8 cellular contexts compared by ENCODE assay signal in the genomic region with DNA sequence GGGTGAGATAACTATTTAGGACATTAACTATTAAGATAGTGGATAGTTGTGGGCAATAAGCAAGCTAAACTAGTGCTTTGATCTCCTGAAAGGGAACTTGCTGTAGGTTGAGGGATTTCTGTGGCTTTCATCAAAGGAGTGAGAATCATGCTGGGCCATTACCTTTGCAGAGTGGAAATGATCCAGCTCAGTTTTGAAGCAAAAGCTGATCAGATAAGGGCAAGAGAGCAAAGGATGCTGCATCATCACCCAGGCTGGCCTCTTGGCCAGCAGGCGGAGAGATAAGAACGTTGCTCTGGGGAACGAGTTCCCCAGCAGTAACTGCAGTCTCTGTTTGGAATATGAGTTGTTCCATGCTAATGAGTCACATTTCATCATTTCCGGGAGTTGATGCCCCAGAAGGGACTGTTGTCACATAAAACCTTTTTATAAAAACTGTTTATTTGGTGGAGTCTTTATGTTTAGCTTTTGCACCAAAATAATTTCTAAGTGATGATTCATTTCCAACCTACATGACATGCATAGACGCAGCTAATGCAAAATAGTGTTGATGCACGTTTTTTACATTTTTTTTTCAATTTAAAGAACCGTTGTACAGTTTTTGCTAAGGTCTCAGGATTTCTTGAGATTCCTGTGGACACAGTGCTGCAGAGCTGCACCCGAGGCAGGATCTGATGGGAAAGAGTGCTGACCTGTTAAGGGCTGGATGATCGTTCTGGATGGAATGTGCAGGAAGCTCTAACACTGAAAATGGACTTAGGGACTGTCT.
DNase-seq lines count a peak whose midpoint lies in the region; ATAC-seq and TF ChIP-seq lines count a peak whose summit lies in the region.

No MANE protein-coding gene starts in this region.

- TF ChIP-seq CTCF in PC-9 (conservative IDR thresholded peaks at IDR 0.05) = no peak
- peak; percentile 46 for TF ChIP-seq CTCF in osteocyte (IDR thresholded peaks at IDR 0.05)
- no peak for TF ChIP-seq CTCF in omental fat pad (IDR thresholded peaks at IDR 0.05)
- no peak for TF ChIP-seq CTCF in testis (IDR thresholded peaks at IDR 0.05)
- TF ChIP-seq CTCF in stomach (IDR thresholded peaks at IDR 0.05) = no peak

- no peaks in the 10 kb centered on the region for H3K27me3 Mint-ChIP-seq in osteocyte (ENCODE audit: unreplicated experiment)

- H3F3A ChIP-seq in PC-9 (ENCODE audit: insufficient read depth, low read depth) = peaks cover 23% of the 10 kb centered on the region

- H3K27ac ChIP-seq in PC-9 (peak overlapping the region; percentile 84), testis (no peak overlapping the region), stomach (peak overlapping the region in 1 of 5 donors; percentile 50)

- H3K4me3 Mint-ChIP-seq in osteocyte (ENCODE audit: unreplicated experiment) = peak overlapping the region; percentile 43

- H3K9me3 Mint-ChIP-seq in osteocyte (ENCODE audit: unreplicated experiment) = no peaks in the 10 kb centered on the region

- intact Hi-C loops in PC-9 (cut with micrococcal nuclease; ENCODE audit: unreplicated experiment) (loop anchor here (1.0 to 5.0 kb wide), 7 partner anchors 16 to 1078 kb away; a partner anchor contains a TSS), testis (cut with DNase I; ENCODE audit: low total_unique reads) (no loop called here), stomach (cut with DNase I; ENCODE audit: low total_unique reads) (no loop called here)

- H3K27ac Mint-ChIP-seq in osteocyte (ENCODE audit: unreplicated experiment) = peak overlapping the region; percentile 81

- H3K9me3 ChIP-seq in PC-9 (ENCODE audit: insufficient read depth, low read depth) (no peaks in the 10 kb centered on the region; the same call in 1 of the 2 replicates), testis (no peaks in the 10 kb centered on the region), stomach (no peaks in the 10 kb centered on the region)

- TF ChIP-seq EP300 in stomach (IDR thresholded peaks at IDR 0.05) = no peak

- H3K4me2 ChIP-seq in PC-9 = peak overlapping the region; percentile 55

- TF ChIP-seq POLR2A in testis (IDR thresholded peaks at IDR 0.05) (no peak), stomach (IDR thresholded peaks at IDR 0.05) (no peak)

- H3K79me2 ChIP-seq in PC-9 (ENCODE audit: low read depth) = no peaks in the 10 kb centered on the region

- POLR2A ChIA-PET in PC-9 (lab: Charles Lee; ENCODE audit: unreplicated experiment) = interaction anchor here (0.7 kb wide), 2 partner anchors 55 to 99 kb away, joined by 3 to 5 read pairs; a partner anchor contains a TSS

- H3K9me2 ChIP-seq in PC-9 (ENCODE audit: insufficient read depth) = no peaks in the 10 kb centered on the region

- H3K36me3 ChIP-seq in PC-9 (ENCODE audit: low read depth) (no peaks in the 10 kb centered on the region), testis (ENCODE audit: low read depth, missing control alignments) (no peaks in the 10 kb centered on the region), stomach (no peaks in the 10 kb centered on the region)

- CTCF ChIA-PET in PC-9 (lab: Charles Lee) = interaction anchor here (0.6 kb wide), 2 partner anchors 313 to 798 kb away, joined by 3 to 4 read pairs; no protein-coding TSS in a partner anchor

- no peak for ATAC-seq in omental fat pad (ENCODE audit: low FRiP score)
- ATAC-seq in HG02678 (IDR thresholded peaks at IDR 0.05; ENCODE audit: unreplicated experiment) = no peak

- H4K20me1 ChIP-seq in PC-9 (ENCODE audit: insufficient read depth) = no peaks in the 10 kb centered on the region

- H3K27me3 ChIP-seq in PC-9 (ENCODE audit: insufficient read depth, low read depth) (no peaks in the 10 kb centered on the region), testis (no peaks in the 10 kb centered on the region), stomach (no peaks in the 10 kb centered on the region)

- DNase-seq in EL (peak; percentile 93), PC-9 (peak; percentile 62 to 89), osteocyte (ENCODE audit: extremely low spot score, unreplicated experiment) (no peak), omental fat pad (ENCODE audit: low spot score) (no peak), testis (no peak), stomach (no peak)
- DNase-seq in central memory CD4-positive, alpha-beta T cell = peak; percentile 8

- WGBS in testis, 2 donors = 45 to 47% methylated on average over 9 of the region's 9 CpGs
- 29 to 41% (median 39%) methylated on average over 9 of the region's 9 CpGs for WGBS in stomach, 5 donors

- no peaks in the 10 kb centered on the region for H3K36me3 Mint-ChIP-seq in osteocyte (ENCODE audit: unreplicated experiment)

- peaks cover 11% of the 10 kb centered on the region for H3K4me1 Mint-ChIP-seq in osteocyte (ENCODE audit: unreplicated experiment)

- H3K4me3 ChIP-seq in PC-9 (no peak overlapping the region; the same call in 1 of the 2 replicates), testis (no peak overlapping the region), stomach (no peak overlapping the region)

- 0 out of 2 replicates have a peak overlapping the region, but pooled peaks have one; percentile 2 for H2AFZ ChIP-seq in PC-9

- H3K4me1 ChIP-seq in PC-9 (replicated peaks; ENCODE audit: insufficient read depth) (peaks cover 30% of the 10 kb centered on the region), testis (no peaks in the 10 kb centered on the region), stomach (peaks cover 0 to 11% (median 2%) of the 10 kb centered on the region in 4 donors)

- no TSS peak for BruUV-seq in PC-9 (replicated peaks; lab: Mats Ljungman, UMichigan)

Comparison
In these comparisons a context has a peak if more than half of its experiments do, and no peak if none do; other contexts are left out.
1. DNase-seq: peak in EL (single experiment), PC-9 (2 of 2) and central memory CD4-positive, alpha-beta T cell (single experiment); none in osteocyte (single experiment), omental fat pad (single experiment), testis (single experiment) and stomach (single experiment).